ENCODE assay signal across 8 cellular contexts in genomic region chr7:105014725-105015630, GRCh38. TPM values are rescaled to one million over a fixed set of nuclear protein-coding genes. Genes with fewer than 3 reads are reported as not detected.
DNase-seq lines count a peak whose midpoint lies in the region; ATAC-seq and TF ChIP-seq lines count a peak whose summit lies in the region.

No MANE protein-coding gene starts in this region.

- WGBS in upper lobe of left lung, 2 donors: 0 to 1% methylated on average over 25 of the region's 25 CpGs

- peak in 3 of 4 donors; percentile 43 to 75 (median 50) for TF ChIP-seq POLR2A in upper lobe of left lung (IDR thresholded peaks at IDR 0.05)

- H3K36me3 ChIP-seq in osteoblast (ENCODE audit: insufficient read depth, low read length): peaks cover 4% of the 10 kb centered on the region
- no peaks in the 10 kb centered on the region for H3K36me3 ChIP-seq in upper lobe of left lung

- H3K27me3 ChIP-seq in osteoblast (ENCODE audit: insufficient read depth, low read length): no peaks in the 10 kb centered on the region
- no peaks in the 10 kb centered on the region for H3K27me3 ChIP-seq in upper lobe of left lung

- peak overlapping the region; percentile 73 for H2AFZ ChIP-seq in osteoblast (ENCODE audit: low read length)

- H3K4me2 ChIP-seq in osteoblast (ENCODE audit: insufficient read depth, low read length): peak overlapping the region; percentile 97

- peak overlapping the region; percentile 95 for H3K27ac ChIP-seq in C4-2B
- H3K27ac ChIP-seq in osteoblast (ENCODE audit: low read depth, low read length): peak overlapping the region; percentile 100
- H3K27ac ChIP-seq in upper lobe of left lung: peak overlapping the region; percentile 99 to 100 (median 100)

- TF ChIP-seq CTCF in C4-2B (conservative IDR thresholded peaks at IDR 0.05) (no peak), HFF-Myc (IDR thresholded peaks at IDR 0.05; ENCODE audit: low read depth, low read length, missing control alignments) (no peak), osteoblast (IDR thresholded peaks at IDR 0.05; ENCODE audit: extremely low read depth, low read depth, low read length) (no peak), upper lobe of left lung (IDR thresholded peaks at IDR 0.05) (no peak)

- H3K79me2 ChIP-seq in osteoblast (ENCODE audit: insufficient read depth, low read length): peaks cover 95% of the 10 kb centered on the region

- peak overlapping the region; percentile 93 for H3K4me3 ChIP-seq in HFF-Myc (replicated peaks; ENCODE audit: low read depth, low read length)
- H3K4me3 ChIP-seq in osteoblast (ENCODE audit: insufficient read depth, low read length): peak overlapping the region; percentile 94
- peak overlapping the region; percentile 67 to 96 (median 78) for H3K4me3 ChIP-seq in upper lobe of left lung

- TF ChIP-seq EP300 in upper lobe of left lung (IDR thresholded peaks at IDR 0.05): no peak

- H3K4me1 ChIP-seq in osteoblast (ENCODE audit: insufficient read depth, low read length) (peaks cover 37% of the 10 kb centered on the region), upper lobe of left lung (peaks cover 22 to 44% (median 40%) of the 10 kb centered on the region in 4 donors)

- peaks cover 30% of the 10 kb centered on the region for H4K20me1 ChIP-seq in osteoblast (ENCODE audit: insufficient read depth, low read length)

- no peaks in the 10 kb centered on the region for H3K9me3 ChIP-seq in osteoblast (ENCODE audit: low read depth, low read length)
- no peaks in the 10 kb centered on the region for H3K9me3 ChIP-seq in upper lobe of left lung

- DNase-seq in HFF-Myc (ENCODE audit: extremely low read depth, low read depth): no peak
- peak; percentile 59 for DNase-seq in activated naive CD4-positive, alpha-beta T cell treated with Interleukin-2 at 50 U/mL for 16 hours
- peak; percentile 69 for DNase-seq in glomerular visceral epithelial cell (ENCODE audit: extremely low spot score)
- peak; percentile 90 for DNase-seq in osteoblast (ENCODE audit: insufficient read length, low spot score, missing footprints)
- DNase-seq in upper lobe of left lung: peak in 1 of 2 donors; percentile 68

- ATAC-seq in upper lobe of left lung (ENCODE audit: low FRiP score in 2 of 2) (peak in 1 of 2 donors; percentile 22), GM19324 (IDR thresholded peaks at IDR 0.05; ENCODE audit: low FRiP score, unreplicated experiment) (no peak)

TF ChIP-seq in PFSK-1, 5 proteins besides CTCF, POLR2A, EP300 and RAD21:
- no peak for TF ChIP-seq FOXP2 (optimal IDR thresholded peaks at IDR 0.05; ENCODE audit: borderline replicate concordance, extremely low read depth, extremely low read length, insufficient read depth)
- TF ChIP-seq REST (IDR thresholded peaks at IDR 0.05; ENCODE audit: insufficient read depth in 1 of 2, low read depth in 2 of 2, low read length in 2 of 2): no peak
- TF ChIP-seq TAF1 (IDR thresholded peaks at IDR 0.05; ENCODE audit: borderline replicate concordance, insufficient read depth, low read length): peak; percentile 33; the same call in 1 of the 2 replicates
TF ChIP-seq in PFSK-1: peak in this region for 1.

RNA-seq across cellular contexts. Expression of gene KMT2E, which starts 1.0 kb away (rescaled TPM):
- 11.7 TPM for polyA plus RNA-seq in PFSK-1 (2012; ENCODE audit: insufficient read length, low read depth)
- total RNA-seq in osteoblast (108 and 124 TPM in 2 replicates), upper lobe of left lung (100 to 1,000 TPM in 3 of 6 donors, 10 to 100 TPM in 3; 77.3 to 182 (median 105) TPM)
